In the genomic region with DNA sequence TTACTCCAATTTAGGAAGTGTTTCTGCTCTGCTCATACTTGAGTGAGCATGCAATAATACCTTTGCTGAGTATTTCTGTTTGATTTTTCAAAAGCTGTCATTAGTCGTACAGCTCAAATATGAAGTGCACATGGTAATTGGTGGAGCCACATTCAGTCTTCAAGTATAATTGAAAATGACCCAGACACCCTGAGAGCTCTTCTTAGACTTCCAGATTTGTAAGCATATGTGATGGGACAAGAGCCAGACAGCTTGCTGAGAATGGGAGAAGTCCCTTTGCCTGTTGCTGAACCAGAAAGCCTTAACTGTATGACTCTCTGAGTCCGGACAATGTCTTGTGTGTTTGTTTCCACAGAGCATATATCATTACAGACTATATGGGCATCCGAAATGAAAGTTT, we compare ENCODE assay signal across 20 cellular contexts.
DNase-seq lines count a peak whose midpoint lies in the region; ATAC-seq, FAIRE-seq and TF ChIP-seq lines count a peak whose summit lies in the region.
"Had no signal": no experiment of that assay in that cellular context is flagged by ENCODE, and none has a peak within 500 bp of the region (broad histone marks: within the 10 kb centered on the region; RNA-seq: fewer than 3 reads in every experiment).

No MANE protein-coding gene starts in this region.

- ATAC-seq in HG03280 (IDR thresholded peaks at IDR 0.05; ENCODE audit: unreplicated experiment): no peak
- ATAC-seq: HCT116, HepG2 had no signal

- DNase-seq in NCI-H1105 treated with DMSO at 0.1 percent for 48 hours (lab: John Stamatoyannopoulos, UW): peak; percentile 22
- DNase-seq in NCI-H1105 (lab: John Stamatoyannopoulos, UW): no peak
- no peak for DNase-seq in GM12891 (ENCODE audit: insufficient read length, low spot score)
- DNase-seq in NCI-H69 (lab: John Stamatoyannopoulos, UW): peak; percentile 95
- peak; percentile 12 for DNase-seq in pons (ENCODE audit: low spot score)
- DNase-seq in H7: no peak
- DNase-seq in H54 (ENCODE audit: insufficient read length, low spot score): no peak
- DNase-seq: 8988T; ACHN; Calu3; CD4-positive, CD25-positive, alpha-beta regulatory T cell; DMS 273 treated with DMSO at 0.1 percent for 48 hours; GOT3 had no signal

- no peak overlapping the region for H3K4me3 ChIP-seq in H7 (ENCODE audit: insufficient read depth, low read depth, low read length)
- H3K4me3 ChIP-seq: BLaER1 treated with 17β-estradiol and CSF1 and Interleukin-3, amounts not matched to agents 10 nM and 100 nM had no signal

- no peaks in the 10 kb centered on the region for H3K36me3 ChIP-seq in H7 (replicated peaks; ENCODE audit: control insufficient read depth, insufficient read depth, low read length)
- H3K36me3 ChIP-seq: BLaER1 treated with 17β-estradiol and CSF1 and Interleukin-3, amounts not matched to agents 10 nM and 100 nM had no signal

- no peak for TF ChIP-seq POLR2A in GM12891 (IDR thresholded peaks at IDR 0.05; ENCODE audit: low read depth, low read length)
- no peak for TF ChIP-seq POLR2A in H54 (IDR thresholded peaks at IDR 0.05; ENCODE audit: low read depth, low read length)

- no peaks in the 10 kb centered on the region for H3K27me3 ChIP-seq in H7 (ENCODE audit: control insufficient read depth, insufficient read depth, low read length)
- H3K27me3 ChIP-seq: BLaER1 treated with 17β-estradiol and CSF1 and Interleukin-3, amounts not matched to agents 10 nM and 100 nM had no signal

- FAIRE-seq in GM12891 (lab: Jason Lieb, UNC) (peak; percentile 60), H54 (lab: Jason Lieb, UNC) (no peak)
- FAIRE-seq: GM12892, GM19239, HepG2, HTR-8/SVneo had no signal

TF ChIP-seq in GM12891, 5 proteins besides CTCF, POLR2A, EP300 and RAD21:
- TF ChIP-seq PAX5 (IDR thresholded peaks at IDR 0.05; ENCODE audit: insufficient read depth, low read length, severe bottlenecking): no peak
- TF ChIP-seq POLR2AphosphoS5 (IDR thresholded peaks at IDR 0.05; ENCODE audit: low read depth, low read length): no peak
- no peak for TF ChIP-seq SPI1 (IDR thresholded peaks at IDR 0.05; ENCODE audit: low read depth, low read length)
- TF ChIP-seq TAF1 (IDR thresholded peaks at IDR 0.05; ENCODE audit: low read depth, low read length): no peak

Comparison
In these comparisons a context has a peak if more than half of its experiments do, and no peak if none do; other contexts are left out.
1. DNase-seq: peak in NCI-H1105 treated with DMSO at 0.1 percent for 48 hours (single experiment), NCI-H69 (single experiment) and pons (single experiment); none in NCI-H1105 (single experiment), GM12891 (single experiment), H7 (single experiment) and H54 (single experiment).